ENCODE assay signal across 8 cellular contexts in genomic region chr2:85804583-85804982, GRCh38. TPM values are rescaled to one million over a fixed set of nuclear protein-coding genes. Genes with fewer than 3 reads are reported as not detected.
DNase-seq lines count a peak whose midpoint lies in the region; ATAC-seq and TF ChIP-seq lines count a peak whose summit lies in the region.

No MANE protein-coding gene starts in this region.

- no peaks in the 10 kb centered on the region for H3K27me3 ChIP-seq in A673 (replicated peaks; ENCODE audit: insufficient read depth, low read depth, low read length, poor library complexity)

- no peak for ATAC-seq in GM21619 (IDR thresholded peaks at IDR 0.05; ENCODE audit: unreplicated experiment)

- H3K27me3 Mint-ChIP-seq in T-helper 2 cell treated with Interferon-gamma antibody and Interleukin-4, amounts not matched to agents 5 μg/mL and 100 μg/mL, for 36 hours (ENCODE audit: low read depth) = peaks cover 7% of the 10 kb centered on the region

- POLR2A ChIA-PET in A673 (lab: Charles Lee; ENCODE audit: low non-redundant PET) = no interaction called here

- H3K9me3 Mint-ChIP-seq in T-helper 2 cell treated with Interferon-gamma antibody and Interleukin-4, amounts not matched to agents 5 μg/mL and 100 μg/mL, for 36 hours = no peaks in the 10 kb centered on the region

- peaks cover 7% of the 10 kb centered on the region for H3K4me1 Mint-ChIP-seq in T-helper 2 cell treated with Interferon-gamma antibody and Interleukin-4, amounts not matched to agents 5 μg/mL and 100 μg/mL, for 36 hours (ENCODE audit: low read depth)

- peaks cover 6% of the 10 kb centered on the region for H3K4me1 ChIP-seq in A673 (ENCODE audit: insufficient read depth, low read length, poor library complexity, severe bottlenecking)

- CTCF ChIA-PET in A673 (lab: Charles Lee) = no interaction called here

- intact Hi-C loops in A673 (cut with micrococcal nuclease; ENCODE audit: unreplicated experiment) = loop anchor here (2.0 kb wide), 1 partner anchor 54 kb away; no protein-coding TSS in a partner anchor

- TF ChIP-seq CTCF in A673 (conservative IDR thresholded peaks at IDR 0.05; ENCODE audit: low read depth, low read length) (peak; percentile 71), epithelial cell of proximal tubule (conservative IDR thresholded peaks at IDR 0.05; ENCODE audit: low read depth, low read length) (peak; percentile 72), retinal pigment epithelial cell (conservative IDR thresholded peaks at IDR 0.05; ENCODE audit: low read depth, low read length) (peak; percentile 72)

- H3K27ac ChIP-seq in A673 (ENCODE audit: low read depth, low read length, poor library complexity, severe bottlenecking) = no peak overlapping the region

- no peak overlapping the region for H3K27ac Mint-ChIP-seq in T-helper 2 cell treated with Interferon-gamma antibody and Interleukin-4, amounts not matched to agents 5 μg/mL and 100 μg/mL, for 36 hours

- BruUV-seq in A673 (replicated peaks; lab: Mats Ljungman, UMichigan) = no TSS peak

- no peaks in the 10 kb centered on the region for H3K9me3 ChIP-seq in A673 (ENCODE audit: low read depth, low read length, poor library complexity, severe bottlenecking)

- H3K4me3 ChIP-seq in A673 (ENCODE audit: low read depth, low read length, poor library complexity, severe bottlenecking) = no peak overlapping the region
- H3K4me3 ChIP-seq in epithelial cell of proximal tubule (ENCODE audit: low read depth, low read length) = no peak overlapping the region
- H3K4me3 ChIP-seq in retinal pigment epithelial cell (ENCODE audit: low read length) = no peak overlapping the region

- H3K36me3 Mint-ChIP-seq in T-helper 2 cell treated with Interferon-gamma antibody and Interleukin-4, amounts not matched to agents 5 μg/mL and 100 μg/mL, for 36 hours (ENCODE audit: low read depth) = no peaks in the 10 kb centered on the region

- DNase-seq in A673 (ENCODE audit: low spot score) (peak; percentile 65), GM03348 (ENCODE audit: low spot score) (peak; percentile 62), RPMI7951 (ENCODE audit: low read depth) (peak; percentile 21), epithelial cell of proximal tubule (ENCODE audit: low read depth) (no peak), retinal pigment epithelial cell (ENCODE audit: low read depth) (no peak), cerebellar nuclear complex (lab: John Stamatoyannopoulos, UW) (no peak)
- no peak for DNase-seq in T-helper 2 cell treated with Interferon-gamma antibody and Interleukin-4, amounts not matched to agents 5 μg/mL and 100 μg/mL, for 36 hours (ENCODE audit: low spot score)

- no peak overlapping the region for H3K4me3 Mint-ChIP-seq in T-helper 2 cell treated with Interferon-gamma antibody and Interleukin-4, amounts not matched to agents 5 μg/mL and 100 μg/mL, for 36 hours

- no peaks in the 10 kb centered on the region for H3K36me3 ChIP-seq in A673 (ENCODE audit: insufficient read depth, low read length, poor library complexity, severe bottlenecking)

RNA-seq across cellular contexts. Expression of gene ATOH8, which starts 50.8 kb away (rescaled TPM):
- total RNA-seq in A673 (2021) = 4.3 and 4.6 TPM in 2 replicates
- total RNA-seq in RPMI7951 (2014; rRNA removed; shearing (Covaris generic)) = 7.2 and 7.3 TPM in 2 replicates
- 0.52 and 0.94 TPM in 2 replicates for total RNA-seq in epithelial cell of proximal tubule

Comparison
In these comparisons a context has a peak if more than half of its experiments do, and no peak if none do; other contexts are left out.
1. DNase-seq: peak in A673 (single experiment), GM03348 (single experiment) and RPMI7951 (single experiment); none in epithelial cell of proximal tubule (single experiment), retinal pigment epithelial cell (single experiment), cerebellar nuclear complex (0 of 2) and T-helper 2 cell treated with Interferon-gamma antibody and Interleukin-4, amounts not matched to agents 5 μg/mL and 100 μg/mL, for 36 hours (single experiment).
2. Peak in every context shown above with its lines, with median percentiles within 50 percentile points of each other: CTCF ChIP-seq.